In genomic region chr4:118989098-118990080, GRCh38 we compare ENCODE assay signal across 10 cellular contexts.
DNase-seq lines count a peak whose midpoint lies in the region; ATAC-seq, FAIRE-seq and TF ChIP-seq lines count a peak whose summit lies in the region.
"Had no signal": no experiment of that assay in that cellular context is flagged by ENCODE, and none has a peak within 500 bp of the region (broad histone marks: within the 10 kb centered on the region; RNA-seq: fewer than 3 reads in every experiment).

No MANE protein-coding gene starts in this region.

- H3K27me3 Mint-ChIP-seq in astrocyte (ENCODE audit: low read depth, unreplicated experiment): no peaks in the 10 kb centered on the region

- peak; percentile 54 for ATAC-seq in GM18868 (IDR thresholded peaks at IDR 0.05; ENCODE audit: unreplicated experiment)

- H3K36me3 Mint-ChIP-seq in astrocyte (ENCODE audit: low read depth, unreplicated experiment): peaks cover 2% of the 10 kb centered on the region

- peak overlapping the region; percentile 53 for H3K9ac ChIP-seq in astrocyte (ENCODE audit: low read length)

- no peaks in the 10 kb centered on the region for H3K9me3 Mint-ChIP-seq in astrocyte (ENCODE audit: unreplicated experiment)

- H3K9me3 ChIP-seq in astrocyte (ENCODE audit: insufficient read depth, low read depth, low read length) (no peaks in the 10 kb centered on the region), right atrium auricular region (no peaks in the 10 kb centered on the region)

- H3K27me3 ChIP-seq in astrocyte (ENCODE audit: insufficient read depth, low read length): no peaks in the 10 kb centered on the region
- H3K27me3 ChIP-seq in right atrium auricular region: no peaks in the 10 kb centered on the region

- H3K4me2 ChIP-seq in astrocyte (ENCODE audit: low read length): peak overlapping the region; percentile 57

- DNase-seq in astrocyte (ENCODE audit: low read depth): peak; percentile 87
- DNase-seq in right atrium auricular region (ENCODE audit: low spot score): no peak
- peak; percentile 92 for DNase-seq in stromal cell of bone marrow (ENCODE audit: low read depth)
- DNase-seq in NCI-H345 (lab: John Stamatoyannopoulos, UW): no peak
- no peak for DNase-seq in stimulated activated CD4-positive, alpha-beta T cell treated with anti-CD3 and anti-CD28 coated beads, Interleukin-1b, Interleukin-23, amount 100 ng/mL, for 48 hours
- DNase-seq in NCI-H1436 (lab: John Stamatoyannopoulos, UW): no peak
- no peak for DNase-seq in GM19238 (ENCODE audit: insufficient read length, low spot score)
- DNase-seq: activated T-cell treated with anti-CD3 and anti-CD28 coated beads, Interleukin-2, amount 50 U/mL, for 48 hours; H7 had no signal

- H3K4me1 ChIP-seq in astrocyte (ENCODE audit: insufficient read depth, low read length): peaks cover 13% of the 10 kb centered on the region
- H3K4me1 ChIP-seq in right atrium auricular region: peaks cover 0 to 43% of the 10 kb centered on the region in 2 donors

- H3K27ac Mint-ChIP-seq in astrocyte (ENCODE audit: unreplicated experiment): peak overlapping the region; percentile 28

- H3K4me3 Mint-ChIP-seq in astrocyte (ENCODE audit: unreplicated experiment): no peak overlapping the region

- H3K4me3 ChIP-seq in astrocyte (ENCODE audit: insufficient read depth, low read depth, low read length) (no peak overlapping the region), right atrium auricular region (no peak overlapping the region)

- peak; percentile 100 for FAIRE-seq in astrocyte (lab: Jason Lieb, UNC)

- H3K79me2 ChIP-seq in astrocyte (ENCODE audit: insufficient read depth, low read length): no peaks in the 10 kb centered on the region

- H2AFZ ChIP-seq in astrocyte (ENCODE audit: low read depth, low read length): peak overlapping the region; percentile 16

- H3K27ac ChIP-seq in astrocyte (ENCODE audit: low read depth, low read length) (peak overlapping the region; percentile 79), right atrium auricular region (peak overlapping the region; percentile 68 to 87)

- H3K36me3 ChIP-seq in astrocyte (ENCODE audit: insufficient read depth, low read length) (no peaks in the 10 kb centered on the region), right atrium auricular region (no peaks in the 10 kb centered on the region)

- peaks cover 11% of the 10 kb centered on the region for H3K4me1 Mint-ChIP-seq in astrocyte (ENCODE audit: low read depth, unreplicated experiment)

- TF ChIP-seq CTCF in astrocyte (IDR thresholded peaks at IDR 0.05; ENCODE audit: insufficient read depth, low read depth, low read length): no peak
- no peak for TF ChIP-seq CTCF in right atrium auricular region (IDR thresholded peaks at IDR 0.05)

- H4K20me1 ChIP-seq in astrocyte (ENCODE audit: insufficient read depth, low read length): no peaks in the 10 kb centered on the region

Comparison
In these comparisons a context has a peak if more than half of its experiments do, and no peak if none do; other contexts are left out.
1. DNase-seq: peak in astrocyte (single experiment) and stromal cell of bone marrow (single experiment); none in right atrium auricular region (single experiment), NCI-H345 (single experiment), stimulated activated CD4-positive, alpha-beta T cell treated with anti-CD3 and anti-CD28 coated beads, Interleukin-1b, Interleukin-23, amount 100 ng/mL, for 48 hours (single experiment), NCI-H1436 (single experiment) and GM19238 (single experiment).